In the genomic region with DNA sequence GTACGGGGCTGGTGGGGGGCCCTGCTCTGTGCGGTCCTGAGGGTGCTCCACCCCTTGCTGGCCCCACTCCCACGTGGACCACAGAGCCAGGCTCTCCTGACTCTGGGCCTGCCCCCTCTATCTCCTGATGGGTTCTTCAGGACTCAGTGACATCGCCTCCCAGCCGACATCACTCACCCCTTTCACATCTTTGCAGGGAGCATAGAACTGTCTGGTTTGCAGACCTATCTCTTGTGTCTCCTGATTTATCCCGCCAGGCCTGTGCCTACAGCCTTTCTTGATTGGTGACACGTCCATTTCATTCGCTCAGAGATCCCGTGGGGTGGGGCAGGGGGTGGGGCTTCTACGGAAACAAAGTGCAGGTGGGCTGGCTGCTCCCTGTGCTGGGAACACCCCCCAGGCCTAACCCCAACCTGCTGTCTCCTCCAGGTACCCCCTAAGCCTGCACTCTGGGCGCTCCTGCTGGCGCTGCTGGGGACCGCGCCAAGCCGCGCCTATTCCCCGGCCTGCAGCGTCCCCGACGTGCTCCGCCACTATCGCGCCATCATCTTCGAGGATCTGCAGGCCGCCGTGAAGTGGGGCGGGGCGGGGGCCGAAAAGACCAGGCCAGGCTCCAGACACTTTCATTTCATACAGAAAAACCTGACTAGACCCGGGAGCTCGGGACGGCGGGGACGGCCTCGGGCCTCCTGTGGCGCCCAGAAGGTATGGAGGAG, we compare ENCODE assay signal across 8 cellular contexts. TPM values are rescaled to one million over a fixed set of nuclear protein-coding genes. Genes with fewer than 3 reads are reported as not detected.
DNase-seq lines count a peak whose midpoint lies in the region; ATAC-seq, FAIRE-seq and TF ChIP-seq lines count a peak whose summit lies in the region.

No MANE protein-coding gene starts in this region.

- no peak for TF ChIP-seq CTCF in esophagus squamous epithelium (IDR thresholded peaks at IDR 0.05)
- no peak for TF ChIP-seq CTCF in RWPE1 (conservative IDR thresholded peaks at IDR 0.05; ENCODE audit: low read depth)
- no peak for TF ChIP-seq CTCF in D721Med (IDR thresholded peaks at IDR 0.05; ENCODE audit: insufficient read depth, missing control alignments)

- intact Hi-C loops in esophagus squamous epithelium (cut with DNase I): loop anchor here (10.0 kb wide), 1 partner anchor 53 kb away; a partner anchor contains a TSS

- DNase-seq in stimulated activated naive CD8-positive, alpha-beta T cell treated with anti-CD3 and anti-CD28 coated beads, Interleukin-15, Interleukin-2, amounts not matched to agents 100 U/mL and 50 U/mL, for 24 hours: no peak
- peak; percentile 53 for DNase-seq in SW480 (ENCODE audit: low spot score)
- DNase-seq in esophagus squamous epithelium (lab: John Stamatoyannopoulos, UW): no peak
- no peak for DNase-seq in RWPE1 (ENCODE audit: low spot score)
- no peak for DNase-seq in D721Med (ENCODE audit: insufficient read length, low spot score)
- DNase-seq in HuH-7.5 (ENCODE audit: low spot score): no peak

- peaks cover 0 to 30% (median 0%) of the 10 kb centered on the region in 3 donors for H3K36me3 ChIP-seq in esophagus squamous epithelium

- no peak for TF ChIP-seq POLR2A in esophagus squamous epithelium (IDR thresholded peaks at IDR 0.05)

- H3K36me3 Mint-ChIP-seq in stimulated activated naive CD8-positive, alpha-beta T cell treated with anti-CD3 and anti-CD28 coated beads, Interleukin-15, Interleukin-2, amounts not matched to agents 100 ng/mL and 50 ng/mL, for 24 hours (ENCODE audit: low read depth): peaks cover 11% of the 10 kb centered on the region

- peaks cover 0 to 67% (median 0%) of the 10 kb centered on the region in 4 donors for H3K27me3 ChIP-seq in esophagus squamous epithelium

- POLR2A ChIA-PET in RWPE1 (lab: Yijun Ruan, JAX; ENCODE audit: low non-redundant PET): interaction anchor here (0.7 to 1.0 kb wide), 2 partner anchors 25 to 29 kb away, joined by 3 to 4 read pairs; a partner anchor contains a TSS

- H3K4me3 Mint-ChIP-seq in stimulated activated naive CD8-positive, alpha-beta T cell treated with anti-CD3 and anti-CD28 coated beads, Interleukin-15, Interleukin-2, amounts not matched to agents 100 ng/mL and 50 ng/mL, for 24 hours: peak overlapping the region; percentile 54

- no peak for ATAC-seq in stimulated activated naive CD8-positive, alpha-beta T cell treated with anti-CD3 and anti-CD28 coated beads, Interleukin-15, Interleukin-2, amounts not matched to agents 100 U/mL and 50 U/mL, for 24 hours
- no peak for ATAC-seq in HG02759 (IDR thresholded peaks at IDR 0.05; ENCODE audit: unreplicated experiment)

- 17 to 29% methylated on average over 9 to 10 of the region's 36 CpGs for WGBS in esophagus squamous epithelium, 2 donors

- no peaks in the 10 kb centered on the region for H3K9me3 ChIP-seq in esophagus squamous epithelium

- H3K9me3 Mint-ChIP-seq in stimulated activated naive CD8-positive, alpha-beta T cell treated with anti-CD3 and anti-CD28 coated beads, Interleukin-15, Interleukin-2, amounts not matched to agents 100 ng/mL and 50 ng/mL, for 24 hours: no peaks in the 10 kb centered on the region

- H3K4me3 ChIP-seq in esophagus squamous epithelium: peak overlapping the region; percentile 42 to 72 (median 58)

- H3K4me1 ChIP-seq in esophagus squamous epithelium: peaks cover 34 to 69% (median 44%) of the 10 kb centered on the region in 3 donors

- peaks cover 68% of the 10 kb centered on the region for H3K4me1 Mint-ChIP-seq in stimulated activated naive CD8-positive, alpha-beta T cell treated with anti-CD3 and anti-CD28 coated beads, Interleukin-15, Interleukin-2, amounts not matched to agents 100 ng/mL and 50 ng/mL, for 24 hours (ENCODE audit: low read depth)

- H3K27ac ChIP-seq in esophagus squamous epithelium (peak overlapping the region in 2 of 4 donors; percentile 79 to 87), RWPE1 (no peak overlapping the region)

- H3K27ac Mint-ChIP-seq in stimulated activated naive CD8-positive, alpha-beta T cell treated with anti-CD3 and anti-CD28 coated beads, Interleukin-15, Interleukin-2, amounts not matched to agents 100 ng/mL and 50 ng/mL, for 24 hours: no peak overlapping the region

- CTCF ChIA-PET in RWPE1 (lab: Yijun Ruan, JAX): interaction anchor here (0.6 to 6.4 kb wide), 31 partner anchors 9 to 608 kb away, joined by 3 to 98 read pairs (median 6); a partner anchor contains a TSS

- no peak for FAIRE-seq in D721Med (lab: Jason Lieb, UNC)

- H3K27me3 Mint-ChIP-seq in stimulated activated naive CD8-positive, alpha-beta T cell treated with anti-CD3 and anti-CD28 coated beads, Interleukin-15, Interleukin-2, amounts not matched to agents 100 ng/mL and 50 ng/mL, for 24 hours: no peaks in the 10 kb centered on the region

RNA-seq across cellular contexts. Expression of a gene that starts 1.7 kb away (rescaled TPM):
- under 1 TPM in 3 of 4 donors, not detected in 1; 0.26 to 0.57 (median 0.57) TPM for total RNA-seq in esophagus squamous epithelium

RNA-seq across cellular contexts. Expression of a gene that starts 11.8 kb away (rescaled TPM):
- 1 to 10 TPM; 1.3 to 4.5 (median 3.9) TPM for total RNA-seq in esophagus squamous epithelium

RNA-seq across cellular contexts. Expression of a gene that starts 25.3 kb away (rescaled TPM):
- total RNA-seq in esophagus squamous epithelium: 10 to 100 TPM in 2 of 4 donors, 1 to 10 TPM in 2; 1.8 to 25.2 (median 8.9) TPM

RNA-seq across cellular contexts. Expression of a gene that starts 41.7 kb away (rescaled TPM):
- total RNA-seq in esophagus squamous epithelium: 10 to 100 TPM in 3 of 4 donors, 1 to 10 TPM in 1; 7.4 to 14.4 (median 11.0) TPM

RNA-seq across cellular contexts. Expression of a gene that starts 42.2 kb away (rescaled TPM):
- total RNA-seq in esophagus squamous epithelium: under 1 TPM in 3 of 4 donors, not detected in 1; 0.34 to 0.91 (median 0.76) TPM
